In the genomic region with DNA sequence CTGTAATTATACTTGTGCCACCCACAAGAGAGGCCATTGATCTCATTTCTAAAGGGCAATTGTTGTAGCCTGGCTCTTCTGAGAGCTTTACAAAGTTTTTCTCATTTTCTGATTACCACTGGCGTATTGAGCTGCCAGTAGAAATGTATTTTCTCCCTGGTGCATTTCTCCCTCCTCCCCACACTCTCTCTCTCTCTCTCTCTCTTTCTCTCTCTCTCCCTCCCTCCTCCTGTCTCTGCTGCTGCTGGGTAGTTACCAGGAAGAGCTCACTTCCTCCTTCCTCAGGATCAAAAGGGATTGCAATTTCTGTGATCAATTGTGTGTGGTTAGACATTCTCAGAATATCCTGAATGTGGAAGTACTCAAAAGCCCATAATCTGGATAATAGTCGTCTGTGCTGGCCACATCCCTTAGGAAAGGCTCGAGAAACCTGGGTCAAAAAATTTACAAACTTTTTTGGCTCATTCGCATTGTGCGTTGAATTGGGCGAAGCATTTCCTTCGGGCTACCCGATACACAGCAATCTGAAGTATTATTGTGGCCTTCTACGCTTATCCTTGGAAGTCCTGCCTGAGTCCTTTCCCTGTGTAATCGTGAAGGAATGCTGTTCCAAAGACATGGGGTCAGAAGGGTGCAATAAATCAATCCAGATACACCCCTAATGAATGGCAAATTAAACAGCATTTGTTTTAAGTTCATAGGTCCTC, we compare ENCODE assay signal across 13 cellular contexts.
DNase-seq lines count a peak whose midpoint lies in the region; ATAC-seq, FAIRE-seq and TF ChIP-seq lines count a peak whose summit lies in the region.
"Had no signal": no experiment of that assay in that cellular context is flagged by ENCODE, and none has a peak within 500 bp of the region (broad histone marks: within the 10 kb centered on the region; RNA-seq: fewer than 3 reads in every experiment).

No MANE protein-coding gene starts in this region.

- peak overlapping the region in 2 of 4 donors; percentile 10 to 13 for H3K27ac ChIP-seq in gastrocnemius medialis
- H3K27ac ChIP-seq: 22Rv1 had no signal

- ATAC-seq in GM21367 (IDR thresholded peaks at IDR 0.05; ENCODE audit: unreplicated experiment): no peak
- no peak for ATAC-seq in gastrocnemius medialis
- ATAC-seq: activated T-cell treated with anti-CD3 and anti-CD28 coated beads, Interleukin-2, amount 50 U/mL, for 4 hours had no signal

- no peak for TF ChIP-seq POLR2A in gastrocnemius medialis (IDR thresholded peaks at IDR 0.05)

- H3K36me3 ChIP-seq in gastrocnemius medialis: no peaks in the 10 kb centered on the region

- H3K4me1 ChIP-seq in gastrocnemius medialis: no peaks in the 10 kb centered on the region

- DNase-seq in NCI-H1105 treated with DMSO at 0.1 percent for 48 hours (lab: John Stamatoyannopoulos, UW) (peak; percentile 28), NCI-H1105 (lab: John Stamatoyannopoulos, UW) (no peak), SK-MEL-5 (ENCODE audit: low read depth, low spot score) (peak; percentile 21), fibroblast of peridontal ligament (ENCODE audit: extremely low read depth) (peak; percentile 76), urothelium cell line (ENCODE audit: low spot score) (peak; percentile 60), gastrocnemius medialis (no peak), GM19240 (ENCODE audit: insufficient read length, low spot score) (no peak)
- DNase-seq: activated T-cell treated with anti-CD3 and anti-CD28 coated beads, Interleukin-2, amount 50 U/mL, for 4 hours; naive B cell; NCI-H524 treated with DMSO at 0.1 percent for 48 hours; substantia nigra had no signal

- H3K27me3 ChIP-seq in gastrocnemius medialis: no peaks in the 10 kb centered on the region

- H3K9me3 ChIP-seq in gastrocnemius medialis: no peaks in the 10 kb centered on the region

- FAIRE-seq in urothelium cell line (lab: Jason Lieb, UNC): no peak

- no peak for TF ChIP-seq CTCF in gastrocnemius medialis (IDR thresholded peaks at IDR 0.05 in 4 of 5, conservative IDR thresholded peaks at IDR 0.05 in 1 of 5)

- in situ Hi-C loops in SK-MEL-5 (cut with HindIII; ENCODE audit: low pct_unique_long_range_greater_than_20kb, low sequenced_read_pairs): no loop called here
- in situ Hi-C loops in gastrocnemius medialis (cut with MboI; ENCODE audit: low sequenced_read_pairs in 4 of 4): no loop called here

- no peak overlapping the region for H3K4me3 ChIP-seq in gastrocnemius medialis

- intact Hi-C loops in gastrocnemius medialis (cut with DNase I; ENCODE audit: low total_unique reads): no loop called here

Comparison
In these comparisons a context has a peak if more than half of its experiments do, and no peak if none do; other contexts are left out.
1. DNase-seq: peak in NCI-H1105 treated with DMSO at 0.1 percent for 48 hours (single experiment), SK-MEL-5 (single experiment), fibroblast of peridontal ligament (single experiment) and urothelium cell line (single experiment); none in NCI-H1105 (single experiment), gastrocnemius medialis (0 of 2) and GM19240 (single experiment).